ENCODE assay signal across 16 cellular contexts in the genomic region with DNA sequence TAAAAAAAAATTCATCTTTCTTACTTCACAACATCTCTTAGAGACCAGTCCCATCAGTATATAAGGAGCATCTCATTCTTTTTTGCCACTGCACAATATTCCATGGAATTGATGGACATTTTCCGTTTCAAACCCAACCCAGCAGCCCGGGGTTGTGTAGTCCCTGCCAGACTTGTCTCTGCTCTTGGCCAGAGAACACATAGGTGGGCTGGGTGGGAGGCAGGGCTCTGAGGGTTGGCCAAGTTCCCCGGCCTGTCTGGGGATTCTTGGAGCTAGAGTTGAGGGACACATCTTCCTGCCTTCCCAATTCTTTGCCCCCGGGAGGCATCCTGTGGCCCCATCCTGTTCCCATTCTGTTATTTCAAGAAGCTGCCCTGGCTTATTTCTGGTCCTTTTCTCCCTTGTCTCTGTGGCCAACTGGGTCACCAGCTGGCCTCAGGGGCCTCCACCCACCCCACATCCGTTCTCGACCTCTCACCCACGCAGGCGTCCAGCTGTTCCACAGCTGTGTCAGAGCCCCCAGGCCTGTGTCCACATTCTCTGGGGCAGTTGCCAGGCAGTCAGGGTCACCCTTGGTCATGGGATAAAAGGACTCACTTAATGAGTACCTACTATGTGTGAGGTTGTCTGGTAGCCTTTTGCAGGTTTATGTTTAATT. TPM values are rescaled to one million over a fixed set of nuclear protein-coding genes. Genes with fewer than 3 reads are reported as not detected.
A peak's percentile ranks its signal among the peaks of the same experiment; 100 is the strongest.
DNase-seq lines count a peak whose midpoint lies in the region; TF ChIP-seq lines count a peak whose summit lies in the region.
"Had no signal": no experiment of that assay in that cellular context is flagged by ENCODE, and none has a peak within 500 bp of the region (broad histone marks: within the 10 kb centered on the region; RNA-seq: fewer than 3 reads in every experiment).

No MANE protein-coding gene starts in this region.

- H2BK120ac ChIP-seq in mesenchymal stem cell (ENCODE audit: low read depth, low read length) = no peak overlapping the region

- H3K4me1 ChIP-seq in colonic mucosa (no peaks in the 10 kb centered on the region), mesenchymal stem cell (ENCODE audit: control insufficient read depth, insufficient read depth, low read depth, low read length) (peaks cover 3% of the 10 kb centered on the region), thyroid gland (no peaks in the 10 kb centered on the region)

- H3K18ac ChIP-seq in mesenchymal stem cell (ENCODE audit: low read depth in 1 of 2, low read length in 2 of 2) = no peak overlapping the region

- 62% methylated on average over 6 of the region's 8 CpGs for WGBS in mesenchymal stem cell
- 63 to 68% methylated on average over 8 of the region's 8 CpGs for WGBS in thyroid gland, 2 donors

- CTCF ChIA-PET in activated naive CD4-positive, alpha-beta T cell treated with anti-CD3 and anti-CD28 coated beads, Interleukin-2, amount 10 ng/mL, durations not matched to agents 7 days and 5 days (lab: Charles Lee) = no interaction called here

- no peak overlapping the region for H2BK5ac ChIP-seq in mesenchymal stem cell (ENCODE audit: low read depth, low read length, poor library complexity, severe bottlenecking)

- H3K36me3 Mint-ChIP-seq in activated naive CD4-positive, alpha-beta T cell treated with anti-CD3 and anti-CD28 coated beads, Interleukin-2, amount 10 ng/mL, durations not matched to agents 7 days and 5 days = no peaks in the 10 kb centered on the region
- H3K36me3 Mint-ChIP-seq: CD4-positive, alpha-beta memory T cell had no signal

- H3K4me2 ChIP-seq in mesenchymal stem cell (ENCODE audit: low read length, poor library complexity, severe bottlenecking) = no peak overlapping the region

- H3K4me3 ChIP-seq in colonic mucosa = no peak overlapping the region
- no peak overlapping the region for H3K4me3 ChIP-seq in mesenchymal stem cell (ENCODE audit: insufficient read depth in 1 of 2, low read depth in 1 of 2, low read length in 2 of 2)
- no peak overlapping the region for H3K4me3 ChIP-seq in thyroid gland (replicated peaks in 1 of 3)
- H3K4me3 ChIP-seq in dorsolateral prefrontal cortex = no peak overlapping the region
- H3K4me3 ChIP-seq: tibial artery had no signal

- H2BK12ac ChIP-seq in mesenchymal stem cell (ENCODE audit: low read length in 2 of 2) = no peak overlapping the region

- no peak for TF ChIP-seq POLR2A in thyroid gland (IDR thresholded peaks at IDR 0.05)

- H2AFZ ChIP-seq in mesenchymal stem cell (ENCODE audit: low read depth, low read length) = no peak overlapping the region

- no peak overlapping the region for H4K8ac ChIP-seq in mesenchymal stem cell (ENCODE audit: low read length)

- H3K9me3 Mint-ChIP-seq in activated naive CD4-positive, alpha-beta T cell treated with anti-CD3 and anti-CD28 coated beads, Interleukin-2, amount 10 ng/mL, durations not matched to agents 7 days and 5 days = no peaks in the 10 kb centered on the region
- H3K9me3 Mint-ChIP-seq: activated T-helper 17 cell treated with anti-CD3 and anti-CD28 coated beads, Interleukin-2, amount 50 U/mL, for 72 hours had no signal

- H2BK15ac ChIP-seq in mesenchymal stem cell (ENCODE audit: low read depth, poor library complexity, severe bottlenecking) = peak overlapping the region; percentile 75

- no peak for DNase-seq in activated naive CD4-positive, alpha-beta T cell treated with anti-CD3 and anti-CD28 coated beads, Interleukin-2, amount 10 ng/mL, durations not matched to agents 7 days and 5 days
- no peak for DNase-seq in activated naive CD4-positive, alpha-beta T cell treated with Interleukin-2 at 50 U/mL for 16 hours
- DNase-seq in colonic mucosa = peak; percentile 45
- peak; percentile 48 for DNase-seq in mesenchymal stem cell
- DNase-seq in thyroid gland = peak; percentile 3 to 10
- no peak for DNase-seq in dorsolateral prefrontal cortex
- DNase-seq in D341Med (ENCODE audit: low spot score) = no peak
- DNase-seq in NOMO-1 treated with DMSO at 0.1 percent for 48 hours (lab: John Stamatoyannopoulos, UW; ENCODE audit: unreplicated experiment) = no peak
- DNase-seq: activated CD4-positive, alpha-beta T cell treated with anti-CD3 and anti-CD28 coated beads, Interleukin-2, amount 50 U/mL, for 4 hours; CD4-positive, alpha-beta memory T cell; foreskin keratinocyte; GF-D8; NCI-H1048; tibial artery had no signal

- H3K27ac ChIP-seq in colonic mucosa (no peak overlapping the region), mesenchymal stem cell (ENCODE audit: low read length, poor library complexity, severe bottlenecking) (no peak overlapping the region), thyroid gland (no peak overlapping the region), dorsolateral prefrontal cortex (no peak overlapping the region)
- H3K27ac ChIP-seq: foreskin keratinocyte, tibial artery had no signal

- H3K27me3 Mint-ChIP-seq in activated naive CD4-positive, alpha-beta T cell treated with anti-CD3 and anti-CD28 coated beads, Interleukin-2, amount 10 ng/mL, durations not matched to agents 7 days and 5 days = peaks cover 5% of the 10 kb centered on the region
- H3K27me3 Mint-ChIP-seq: activated T-helper 17 cell treated with anti-CD3 and anti-CD28 coated beads, Interleukin-2, amount 50 U/mL, for 72 hours; CD4-positive, alpha-beta memory T cell had no signal

- no peak overlapping the region for H2AK5ac ChIP-seq in mesenchymal stem cell (ENCODE audit: low read length, severe bottlenecking)

- H3K36me3 ChIP-seq in colonic mucosa (no peaks in the 10 kb centered on the region), mesenchymal stem cell (ENCODE audit: control insufficient read depth in 1 of 2, insufficient read depth in 2 of 2, low read depth in 1 of 2, low read length in 2 of 2) (no peaks in the 10 kb centered on the region), thyroid gland (no peaks in the 10 kb centered on the region)
- H3K36me3 ChIP-seq: tibial artery had no signal

- H4K91ac ChIP-seq in mesenchymal stem cell (ENCODE audit: low read length) = no peak overlapping the region

- H3K27me3 ChIP-seq in colonic mucosa (no peaks in the 10 kb centered on the region), mesenchymal stem cell (ENCODE audit: control insufficient read depth in 1 of 2, insufficient read depth in 1 of 2, low read length in 2 of 2) (peaks cover 0 to 2% of the 10 kb centered on the region in 2 experiments), thyroid gland (no peaks in the 10 kb centered on the region), dorsolateral prefrontal cortex (no peaks in the 10 kb centered on the region)
- H3K27me3 ChIP-seq: foreskin keratinocyte, tibial artery had no signal

- no peak overlapping the region for H3K4me3 Mint-ChIP-seq in activated naive CD4-positive, alpha-beta T cell treated with anti-CD3 and anti-CD28 coated beads, Interleukin-2, amount 10 ng/mL, durations not matched to agents 7 days and 5 days
- H3K4me3 Mint-ChIP-seq: activated T-helper 17 cell treated with anti-CD3 and anti-CD28 coated beads, Interleukin-2, amount 50 U/mL, for 72 hours; CD4-positive, alpha-beta memory T cell had no signal

- H3K23ac ChIP-seq in mesenchymal stem cell (ENCODE audit: low read length in 2 of 2) = no peak overlapping the region

- no peaks in the 10 kb centered on the region for H3K79me1 ChIP-seq in mesenchymal stem cell (replicated peaks; ENCODE audit: low read length, poor library complexity, severe bottlenecking)

- H3K9me3 ChIP-seq in colonic mucosa (no peaks in the 10 kb centered on the region), mesenchymal stem cell (ENCODE audit: control insufficient read depth, low read length) (peaks cover 5% of the 10 kb centered on the region), thyroid gland (no peaks in the 10 kb centered on the region)

- peak overlapping the region; percentile 63 for H3K27ac Mint-ChIP-seq in activated naive CD4-positive, alpha-beta T cell treated with anti-CD3 and anti-CD28 coated beads, Interleukin-2, amount 10 ng/mL, durations not matched to agents 7 days and 5 days
- H3K27ac Mint-ChIP-seq: activated T-helper 17 cell treated with anti-CD3 and anti-CD28 coated beads, Interleukin-2, amount 50 U/mL, for 72 hours had no signal

- H3K4ac ChIP-seq in mesenchymal stem cell (ENCODE audit: low read depth in 1 of 2, low read length in 2 of 2) = no peak overlapping the region

- H3K9ac ChIP-seq in colonic mucosa (ENCODE audit: low read depth in 2 of 2, low read length in 2 of 2) = no peak overlapping the region
- no peak overlapping the region for H3K9ac ChIP-seq in mesenchymal stem cell (ENCODE audit: low read length)

- peaks cover 4% of the 10 kb centered on the region for H3K4me1 Mint-ChIP-seq in activated naive CD4-positive, alpha-beta T cell treated with anti-CD3 and anti-CD28 coated beads, Interleukin-2, amount 10 ng/mL, durations not matched to agents 7 days and 5 days

- H3K14ac ChIP-seq in mesenchymal stem cell (ENCODE audit: low read length in 2 of 2) = no peak overlapping the region

- intact Hi-C loops in colonic mucosa (cut with DNase I) (no loop called here), thyroid gland (cut with DNase I) (no loop called here), dorsolateral prefrontal cortex (cut with DNase I) (no loop called here)

- TF ChIP-seq CTCF in colonic mucosa (IDR thresholded peaks at IDR 0.05) = no peak
- TF ChIP-seq CTCF in thyroid gland (IDR thresholded peaks at IDR 0.05) = no peak
- TF ChIP-seq CTCF in dorsolateral prefrontal cortex (IDR thresholded peaks at IDR 0.05 in 54 of 56, conservative IDR thresholded peaks at IDR 0.05 in 2 of 56; ENCODE audit: low read depth in 1 of 56, partially characterized antibody in 56 of 56) = no peak

RNA-seq across cellular contexts. Expression of a gene that starts 52.0 kb away (rescaled TPM):
- total RNA-seq in colonic mucosa = not detected
- not detected for polyA plus RNA-seq in mesenchymal stem cell (2013, experiment 1 of 2)
- not detected for polyA plus RNA-seq in mesenchymal stem cell (2013, experiment 2 of 2)
- total RNA-seq in thyroid gland = not detected
- not detected for total RNA-seq in dorsolateral prefrontal cortex
- total RNA-seq: A172; activated T-helper 17 cell treated with anti-CD3 and anti-CD28 coated beads, Interleukin-2, amount 50 U/mL, for 72 hours; CD4-positive, alpha-beta memory T cell had no signal
- polyA plus RNA-seq: CD4-positive, alpha-beta memory T cell had no signal

RNA-seq across cellular contexts. Expression of a gene that starts 52.1 kb away (rescaled TPM):
- total RNA-seq in colonic mucosa = 100 to 1,000 TPM; 170 to 198 TPM
- polyA plus RNA-seq in mesenchymal stem cell (2013, experiment 1 of 2) = 121 TPM
- 123 TPM for polyA plus RNA-seq in mesenchymal stem cell (2013, experiment 2 of 2)
- total RNA-seq in thyroid gland = 100 to 1,000 TPM in 3 of 4 donors, 10 to 100 TPM in 1; 85.3 to 154 (median 118) TPM
- 100 to 1,000 TPM in 17 of 120 experiments, 10 to 100 TPM in 103; 59.0 to 118 (median 84.9) TPM for total RNA-seq in dorsolateral prefrontal cortex

Comparison
In these comparisons a context has a peak if more than half of its experiments do, and no peak if none do; other contexts are left out.
1. DNase-seq: peak in colonic mucosa (single experiment), mesenchymal stem cell (single experiment) and thyroid gland (2 of 2); none in activated naive CD4-positive, alpha-beta T cell treated with anti-CD3 and anti-CD28 coated beads, Interleukin-2, amount 10 ng/mL, durations not matched to agents 7 days and 5 days (single experiment), activated naive CD4-positive, alpha-beta T cell treated with Interleukin-2 at 50 U/mL for 16 hours (single experiment), dorsolateral prefrontal cortex (0 of 10), D341Med (single experiment) and NOMO-1 treated with DMSO at 0.1 percent for 48 hours (single experiment).